Comparison of ENCODE assay signal across 9 cellular contexts in the genomic region with DNA sequence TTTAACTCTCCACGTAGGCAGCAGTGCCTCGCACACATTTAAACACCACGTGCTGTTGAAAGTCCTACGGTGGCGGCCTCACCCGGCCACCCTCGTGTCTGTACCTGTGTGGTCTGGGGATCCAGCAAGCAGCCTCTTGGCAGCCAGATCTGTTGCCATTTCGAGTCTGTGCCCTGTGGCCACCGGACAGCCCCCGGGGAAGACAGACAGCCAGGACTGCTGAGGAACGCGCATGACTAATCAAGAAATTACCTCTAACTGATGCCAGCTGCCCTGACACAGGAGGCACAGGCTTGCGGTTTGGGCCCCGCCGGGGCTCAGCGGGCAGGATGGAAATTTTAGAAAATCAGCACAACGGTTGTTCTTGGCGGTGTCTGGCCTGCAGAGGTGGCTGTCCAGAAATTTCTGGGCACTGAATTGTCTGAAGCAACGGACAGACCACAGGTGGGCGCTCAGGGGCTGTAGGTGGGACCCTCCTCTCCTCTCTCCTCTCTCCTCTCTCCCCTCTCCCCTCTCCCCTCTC. TPM values are rescaled to one million over a fixed set of nuclear protein-coding genes. Genes with fewer than 3 reads are reported as not detected.
DNase-seq lines count a peak whose midpoint lies in the region; ATAC-seq, FAIRE-seq and TF ChIP-seq lines count a peak whose summit lies in the region.
"Had no signal": no experiment of that assay in that cellular context is flagged by ENCODE, and none has a peak within 500 bp of the region (broad histone marks: within the 10 kb centered on the region; RNA-seq: fewer than 3 reads in every experiment).

No MANE protein-coding gene starts in this region.

- no peaks in the 10 kb centered on the region for H3K27me3 ChIP-seq in Panc1 (ENCODE audit: control insufficient read depth, insufficient read depth, low read length)

- BruUV-seq in Panc1 (replicated peaks; lab: Mats Ljungman, UMichigan) = no TSS peak

- CTCF ChIA-PET in Panc1 (lab: Charles Lee) = no interaction called here

- POLR2A ChIA-PET in Panc1 (lab: Charles Lee) = no interaction called here

- TF ChIP-seq CTCF in Panc1 (IDR thresholded peaks at IDR 0.05) (no peak; the same call in 1 of the 2 replicates), kidney (IDR thresholded peaks at IDR 0.05; ENCODE audit: borderline replicate concordance, extremely low read depth, insufficient read depth) (no peak)

- ATAC-seq in GM18861 (IDR thresholded peaks at IDR 0.05; ENCODE audit: unreplicated experiment) = peak; percentile 50
- ATAC-seq in HG02938 (IDR thresholded peaks at IDR 0.05; ENCODE audit: unreplicated experiment) = peak; percentile 39
- peak; percentile 91 for ATAC-seq in Panc1
- ATAC-seq in activated T-cell treated with anti-CD3 and anti-CD28 coated beads, Interleukin-2, amount 50 U/mL, for 72 hours (replicated peaks in 1 of 2) = peak; percentile 78 to 85

- H3K4me3 Mint-ChIP-seq in activated T-cell treated with anti-CD3 and anti-CD28 coated beads, Interleukin-2, amount 50 U/mL, for 72 hours = peak overlapping the region; percentile 68 to 84

- DNase-seq in Panc1 (ENCODE audit: low read depth, low spot score) = no peak
- DNase-seq in activated T-cell treated with anti-CD3 and anti-CD28 coated beads, Interleukin-2, amount 50 U/mL, for 72 hours = peak; percentile 86 to 88
- DNase-seq in kidney = peak; percentile 79
- peak; percentile 75 for DNase-seq in stimulated activated naive CD4-positive, alpha-beta T cell treated with Interleukin-2 at 50 U/mL for 16 hours (lab: John Stamatoyannopoulos, UW)
- no peak for DNase-seq in cerebellar nuclear complex (lab: John Stamatoyannopoulos, UW)
- DNase-seq in hippocampal formation (lab: John Stamatoyannopoulos, UW) = no peak

- peak overlapping the region; percentile 83 for H3K27ac Mint-ChIP-seq in activated T-cell treated with anti-CD3 and anti-CD28 coated beads, Interleukin-2, amount 50 U/mL, for 72 hours

- intact Hi-C loops in Panc1 (cut with micrococcal nuclease; ENCODE audit: unreplicated experiment) (no loop called here), kidney (cut with DNase I) (no loop called here)

- H3K27me3 Mint-ChIP-seq in activated T-cell treated with anti-CD3 and anti-CD28 coated beads, Interleukin-2, amount 50 U/mL, for 72 hours (ENCODE audit: low read depth) = no peaks in the 10 kb centered on the region

- no peak for FAIRE-seq in kidney (lab: Jason Lieb, UNC)
- FAIRE-seq: endometrium had no signal

- H3K4me1 ChIP-seq in Panc1 (ENCODE audit: control insufficient read depth, insufficient read depth, low read length) (no peaks in the 10 kb centered on the region), kidney (ENCODE audit: control insufficient read depth in 1 of 2, insufficient read depth in 1 of 2, low read depth in 1 of 2, low read length in 2 of 2) (no peaks in the 10 kb centered on the region)

- no peaks in the 10 kb centered on the region for H3K36me3 ChIP-seq in Panc1 (ENCODE audit: control insufficient read depth, insufficient read depth, low read length)
- no peaks in the 10 kb centered on the region for H3K36me3 ChIP-seq in kidney (ENCODE audit: control insufficient read depth in 1 of 2, insufficient read depth in 2 of 2, low read length in 2 of 2)

- H3K27ac ChIP-seq in Panc1 (ENCODE audit: low read length) (no peak overlapping the region), kidney (ENCODE audit: low read depth in 2 of 2, low read length in 2 of 2) (no peak overlapping the region)

- H3K4me1 Mint-ChIP-seq in activated T-cell treated with anti-CD3 and anti-CD28 coated beads, Interleukin-2, amount 50 U/mL, for 72 hours (ENCODE audit: low read depth) = peaks cover 96% of the 10 kb centered on the region

- H3K9me3 Mint-ChIP-seq in activated T-cell treated with anti-CD3 and anti-CD28 coated beads, Interleukin-2, amount 50 U/mL, for 72 hours = peaks cover 4 to 9% of the 10 kb centered on the region in 2 donors

- H3K36me3 Mint-ChIP-seq in activated T-cell treated with anti-CD3 and anti-CD28 coated beads, Interleukin-2, amount 50 U/mL, for 72 hours (ENCODE audit: insufficient read depth in 2 of 2) = peaks cover 21 to 40% of the 10 kb centered on the region in 2 donors

- in situ Hi-C loops in Panc1 (cut with HindIII; ENCODE audit: low pct_unique_long_range_greater_than_20kb, low sequenced_read_pairs) = no loop called here

- H3K9ac ChIP-seq in kidney (ENCODE audit: low read length in 2 of 2) = no peak overlapping the region

- H3K4me3 ChIP-seq in Panc1 (ENCODE audit: low read depth in 2 of 2, low read length in 2 of 2) (no peak overlapping the region), kidney (ENCODE audit: low read length in 2 of 2) (no peak overlapping the region)

- no peaks in the 10 kb centered on the region for H3K9me3 ChIP-seq in Panc1 (ENCODE audit: control insufficient read depth, insufficient read depth, low read depth, low read length)
- no peaks in the 10 kb centered on the region for H3K9me3 ChIP-seq in kidney (ENCODE audit: control insufficient read depth in 1 of 2, low read length in 2 of 2)

RNA-seq across cellular contexts. Expression of a gene that starts 15.6 kb away (rescaled TPM):
- total RNA-seq in Panc1 (2021; ENCODE audit: unreplicated experiment) (16.5 TPM), kidney (33.3 TPM)
- polyA plus RNA-seq in Panc1 (2012; ENCODE audit: insufficient read length) = 29.5 TPM
- 100 to 1,000 TPM in 1 of 2 donors, 10 to 100 TPM in 1; 70.4 to 101 TPM for total RNA-seq in activated T-cell treated with anti-CD3 and anti-CD28 coated beads, Interleukin-2, amount 50 U/mL, for 72 hours
- 29.9 TPM for polyA plus RNA-seq in kidney (ENCODE audit: insufficient read depth, low read depth, low replicate concordance)

Comparison
In these comparisons a context has a peak if more than half of its experiments do, and no peak if none do; other contexts are left out.
1. ATAC-seq: peak in every context shown above with its lines; median percentile 91 in Panc1; 82 in activated T-cell treated with anti-CD3 and anti-CD28 coated beads, Interleukin-2, amount 50 U/mL, for 72 hours; 50 in GM18861; 39 in HG02938.
2. DNase-seq: peak in activated T-cell treated with anti-CD3 and anti-CD28 coated beads, Interleukin-2, amount 50 U/mL, for 72 hours (2 of 2), kidney (single experiment) and stimulated activated naive CD4-positive, alpha-beta T cell treated with Interleukin-2 at 50 U/mL for 16 hours (single experiment); none in Panc1 (single experiment), cerebellar nuclear complex (0 of 2) and hippocampal formation (0 of 2).